In genomic region chr4:40196260-40196659, GRCh38 we compare ENCODE assay signal across 13 cellular contexts. TPM values are rescaled to one million over a fixed set of nuclear protein-coding genes. Genes with fewer than 3 reads are reported as not detected.
A peak's percentile ranks its signal among the peaks of the same experiment; 100 is the strongest.
DNase-seq lines count a peak whose midpoint lies in the region; ATAC-seq, FAIRE-seq and TF ChIP-seq lines count a peak whose summit lies in the region.
"Had no signal": no experiment of that assay in that cellular context is flagged by ENCODE, and none has a peak within 500 bp of the region (broad histone marks: within the 10 kb centered on the region; RNA-seq: fewer than 3 reads in every experiment).

No MANE protein-coding gene starts in this region.

- H3K4me1 ChIP-seq in CD8-positive, alpha-beta memory T cell (ENCODE audit: insufficient read depth, low read length): peaks cover 43% of the 10 kb centered on the region
- peaks cover 13% of the 10 kb centered on the region; the same call in 1 of the 2 replicates for H3K4me1 ChIP-seq in SJCRH30

- no peaks in the 10 kb centered on the region for H3K27me3 ChIP-seq in CD8-positive, alpha-beta memory T cell (ENCODE audit: insufficient read depth, low read length, poor library complexity, severe bottlenecking)
- H3K27me3 ChIP-seq in SJCRH30: no peaks in the 10 kb centered on the region

- H3K27me3 Mint-ChIP-seq in CD8-positive, alpha-beta memory T cell: no peaks in the 10 kb centered on the region
- H3K27me3 Mint-ChIP-seq in IgD-negative memory B cell: no peaks in the 10 kb centered on the region
- H3K27me3 Mint-ChIP-seq in activated T-helper 2 cell treated with anti-CD3 and anti-CD28 coated beads, Interferon-gamma antibody, Interleukin-2, Interleukin-4, amounts not matched to agents 10 μg/mL and 5 μg/mL and 100 μg/mL, durations not matched to agents 14 hours and 24 hours and 36 hours (ENCODE audit: low read depth): no peaks in the 10 kb centered on the region
- H3K27me3 Mint-ChIP-seq in naive thymus-derived CD8-positive, alpha-beta T cell: peaks cover 0 to 1% (median 0%) of the 10 kb centered on the region in 5 donors

- no peak for TF ChIP-seq POLR2A in GM12892 (IDR thresholded peaks at IDR 0.05; ENCODE audit: low read depth, low read length)

- DNase-seq in CD8-positive, alpha-beta memory T cell: no peak
- no peak for DNase-seq in activated T-helper 2 cell treated with anti-CD3 and anti-CD28 coated beads, Interferon-gamma antibody, Interleukin-2, Interleukin-4, amounts not matched to agents 10 μg/mL and 5 μg/mL and 100 μg/mL, durations not matched to agents 14 hours and 24 hours and 36 hours (ENCODE audit: low spot score)
- peak in 1 of 10 donors; percentile 42 for DNase-seq in naive thymus-derived CD8-positive, alpha-beta T cell
- DNase-seq in GM12892 (ENCODE audit: insufficient read length) (no peak), SJCRH30 (no peak), midbrain (lab: John Stamatoyannopoulos, UW) (no peak), amygdala (lab: John Stamatoyannopoulos, UW) (no peak)
- DNase-seq: Caco-2 had no signal

- H3K9me3 ChIP-seq in CD8-positive, alpha-beta memory T cell (ENCODE audit: low read length): no peaks in the 10 kb centered on the region
- no peaks in the 10 kb centered on the region for H3K9me3 ChIP-seq in SJCRH30 (replicated peaks)
- H3K9me3 ChIP-seq: Caco-2 had no signal

- peak overlapping the region; percentile 93 to 100 (median 97) for H3K4me3 Mint-ChIP-seq in CD8-positive, alpha-beta memory T cell
- peak overlapping the region; percentile 97 to 99 (median 99) for H3K4me3 Mint-ChIP-seq in IgD-negative memory B cell
- H3K4me3 Mint-ChIP-seq in activated T-helper 2 cell treated with anti-CD3 and anti-CD28 coated beads, Interferon-gamma antibody, Interleukin-2, Interleukin-4, amounts not matched to agents 10 μg/mL and 5 μg/mL and 100 μg/mL, durations not matched to agents 14 hours and 24 hours and 36 hours (ENCODE audit: low read depth): peak overlapping the region; percentile 90
- H3K4me3 Mint-ChIP-seq in naive thymus-derived CD8-positive, alpha-beta T cell: peak overlapping the region; percentile 94 to 100 (median 98)

- H3K36me3 Mint-ChIP-seq in CD8-positive, alpha-beta memory T cell: peaks cover 7 to 44% (median 16%) of the 10 kb centered on the region in 3 donors
- peaks cover 15% of the 10 kb centered on the region for H3K36me3 Mint-ChIP-seq in IgD-negative memory B cell
- H3K36me3 Mint-ChIP-seq in activated T-helper 2 cell treated with anti-CD3 and anti-CD28 coated beads, Interferon-gamma antibody, Interleukin-2, Interleukin-4, amounts not matched to agents 10 μg/mL and 5 μg/mL and 100 μg/mL, durations not matched to agents 14 hours and 24 hours and 36 hours (ENCODE audit: low read depth): peaks cover 45% of the 10 kb centered on the region
- peaks cover 30 to 36% (median 33%) of the 10 kb centered on the region in 3 donors for H3K36me3 Mint-ChIP-seq in naive thymus-derived CD8-positive, alpha-beta T cell

- peaks cover 52 to 66% (median 56%) of the 10 kb centered on the region in 3 donors for H3K4me1 Mint-ChIP-seq in CD8-positive, alpha-beta memory T cell
- H3K4me1 Mint-ChIP-seq in IgD-negative memory B cell: peaks cover 33 to 48% (median 39%) of the 10 kb centered on the region in 3 donors
- peaks cover 56% of the 10 kb centered on the region for H3K4me1 Mint-ChIP-seq in activated T-helper 2 cell treated with anti-CD3 and anti-CD28 coated beads, Interferon-gamma antibody, Interleukin-2, Interleukin-4, amounts not matched to agents 10 μg/mL and 5 μg/mL and 100 μg/mL, durations not matched to agents 14 hours and 24 hours and 36 hours (ENCODE audit: low read depth)
- peaks cover 35 to 76% (median 62%) of the 10 kb centered on the region in 4 donors for H3K4me1 Mint-ChIP-seq in naive thymus-derived CD8-positive, alpha-beta T cell

- FAIRE-seq in GM12892 (lab: Jason Lieb, UNC): no peak

- ATAC-seq in naive thymus-derived CD8-positive, alpha-beta T cell: peak in 1 of 2 donors; percentile 9

- CTCF ChIA-PET in CD8-positive, alpha-beta memory T cell (lab: Charles Lee): interaction anchor here (1.0 to 7.7 kb wide), 13 partner anchors 8 to 140 kb away, joined by 3 to 112 read pairs (median 9); no protein-coding TSS in a partner anchor

- peak overlapping the region; percentile 96 for H3K27ac ChIP-seq in CD8-positive, alpha-beta memory T cell (ENCODE audit: low read depth, low read length)
- H3K27ac ChIP-seq in SJCRH30: no peak overlapping the region

- peaks cover 16% of the 10 kb centered on the region for H3K36me3 ChIP-seq in CD8-positive, alpha-beta memory T cell (ENCODE audit: insufficient read depth, low read length)
- no peaks in the 10 kb centered on the region for H3K36me3 ChIP-seq in SJCRH30

- peak overlapping the region; percentile 94 to 100 (median 99) for H3K27ac Mint-ChIP-seq in CD8-positive, alpha-beta memory T cell
- peak overlapping the region; percentile 89 to 100 (median 99) for H3K27ac Mint-ChIP-seq in IgD-negative memory B cell
- H3K27ac Mint-ChIP-seq in activated T-helper 2 cell treated with anti-CD3 and anti-CD28 coated beads, Interferon-gamma antibody, Interleukin-2, Interleukin-4, amounts not matched to agents 10 μg/mL and 5 μg/mL and 100 μg/mL, durations not matched to agents 14 hours and 24 hours and 36 hours: peak overlapping the region; percentile 94
- H3K27ac Mint-ChIP-seq in naive thymus-derived CD8-positive, alpha-beta T cell: peak overlapping the region; percentile 94 to 100 (median 99)

- H3K9me3 Mint-ChIP-seq in CD8-positive, alpha-beta memory T cell: peaks cover 0 to 2% (median 0%) of the 10 kb centered on the region in 5 donors
- no peaks in the 10 kb centered on the region for H3K9me3 Mint-ChIP-seq in IgD-negative memory B cell
- no peaks in the 10 kb centered on the region for H3K9me3 Mint-ChIP-seq in activated T-helper 2 cell treated with anti-CD3 and anti-CD28 coated beads, Interferon-gamma antibody, Interleukin-2, Interleukin-4, amounts not matched to agents 10 μg/mL and 5 μg/mL and 100 μg/mL, durations not matched to agents 14 hours and 24 hours and 36 hours
- H3K9me3 Mint-ChIP-seq in naive thymus-derived CD8-positive, alpha-beta T cell: peaks cover 0 to 5% (median 0%) of the 10 kb centered on the region in 9 donors

- intact Hi-C loops in activated T-helper 2 cell treated with anti-CD3 and anti-CD28 coated beads, Interferon-gamma antibody, Interleukin-2, Interleukin-4, amounts not matched to agents 10 μg/mL and 5 μg/mL and 100 μg/mL, durations not matched to agents 14 hours and 24 hours and 36 hours (cut with micrococcal nuclease): loop anchor here (2.0 to 5.0 kb wide), 2 partner anchors 15 to 44 kb away; no protein-coding TSS in a partner anchor

- POLR2A ChIA-PET in CD8-positive, alpha-beta memory T cell (lab: Charles Lee): interaction anchor here (0.6 to 4.5 kb wide), 11 partner anchors 9 to 831 kb away, joined by 3 to 26 read pairs (median 7); no protein-coding TSS in a partner anchor
- POLR2A ChIA-PET in naive thymus-derived CD8-positive, alpha-beta T cell (lab: Charles Lee): interaction anchor here (0.6 to 8.8 kb wide), 21 partner anchors 9 to 499 kb away, joined by 3 to 244 read pairs (median 12); partner anchors contain the start of gene N4BP2

- peak overlapping the region; percentile 93 for H3K4me3 ChIP-seq in CD8-positive, alpha-beta memory T cell (ENCODE audit: low read length)
- H3K4me3 ChIP-seq in SJCRH30: no peak overlapping the region

RNA-seq across cellular contexts. Expression of gene RHOH, which starts 0.6 kb away (rescaled TPM):
- total RNA-seq in CD8-positive, alpha-beta memory T cell: 100 to 1,000 TPM; 148 TPM
- polyA plus RNA-seq in CD8-positive, alpha-beta memory T cell: 262 TPM
- 255 TPM for polyA plus RNA-seq in IgD-negative memory B cell
- 108 and 120 TPM in 2 replicates for total RNA-seq in activated T-helper 2 cell treated with anti-CD3 and anti-CD28 coated beads, Interferon-gamma antibody, Interleukin-2, Interleukin-4, amounts not matched to agents 10 μg/mL and 5 μg/mL and 100 μg/mL, durations not matched to agents 14 hours and 24 hours and 36 hours
- 100 to 1,000 TPM; 233 to 249 TPM for total RNA-seq in naive thymus-derived CD8-positive, alpha-beta T cell
- 100 to 1,000 TPM; 328 to 416 (median 383) TPM for polyA plus RNA-seq in naive thymus-derived CD8-positive, alpha-beta T cell
- 93.6 TPM for polyA plus RNA-seq in GM12892 (2012; ENCODE audit: missing spikeins)
- total RNA-seq in SJCRH30 (2014; rRNA removed; shearing (Covaris generic)): not detected in 2 replicates
- total RNA-seq: Caco-2, fibroblast of villous mesenchyme, kidney epithelial cell, osteoblast, RPMI7951 had no signal

Comparison
In these comparisons a context has a peak if more than half of its experiments do, and no peak if none do; other contexts are left out.
1. RNA of gene RHOH, which starts 0.6 kb away (total RNA-seq): 233 to 249 TPM in naive thymus-derived CD8-positive, alpha-beta T cell, 148 TPM in CD8-positive, alpha-beta memory T cell and 108 to 120 TPM in activated T-helper 2 cell treated with anti-CD3 and anti-CD28 coated beads, Interferon-gamma antibody, Interleukin-2, Interleukin-4, amounts not matched to agents 10 μg/mL and 5 μg/mL and 100 μg/mL, durations not matched to agents 14 hours and 24 hours and 36 hours; not detected in SJCRH30; every median in the first group is over 100 times any median in the second.
2. Peak in every context shown above with its lines, with median percentiles within 50 percentile points of each other: H3K27ac Mint-ChIP-seq and H3K4me3 Mint-ChIP-seq.